ENCODE assay signal across 9 cellular contexts in the genomic region with DNA sequence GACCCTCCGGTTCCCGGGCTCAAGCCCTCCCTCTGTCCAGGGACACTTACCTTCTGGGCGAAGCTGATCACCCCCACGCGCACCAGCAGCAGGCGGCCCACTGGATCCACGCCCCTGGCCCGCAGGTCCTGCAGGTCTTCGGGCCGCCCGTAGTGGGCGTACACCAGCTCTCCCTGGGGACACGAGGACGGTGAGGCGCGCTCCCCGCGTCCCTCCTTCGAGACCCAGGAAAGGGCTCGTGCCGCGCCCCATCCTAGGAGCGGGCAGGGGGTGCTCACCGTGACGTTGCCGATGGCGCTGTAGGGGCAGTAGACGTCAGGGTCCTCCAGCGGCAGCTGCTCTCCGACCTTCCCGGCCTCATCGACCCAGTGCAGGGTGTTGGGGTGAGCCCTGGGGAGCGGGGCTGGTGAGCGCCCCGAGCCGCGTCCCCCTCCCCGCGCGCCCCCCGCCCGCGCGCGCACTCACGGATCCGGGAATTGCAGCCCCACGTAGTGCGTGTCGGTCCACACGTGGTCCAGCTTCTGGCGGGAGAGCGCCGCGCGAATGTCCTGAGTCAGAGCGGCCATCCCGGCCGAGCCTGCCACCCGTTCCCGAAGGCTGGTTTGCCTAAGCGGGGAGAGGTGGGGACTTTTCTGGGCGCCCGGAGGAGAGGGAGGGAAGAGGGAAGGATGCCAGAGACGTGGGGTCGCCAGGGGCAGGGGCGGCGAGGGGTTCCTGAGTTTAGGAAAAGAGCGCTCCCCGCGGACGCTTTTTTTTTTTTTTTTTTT. TPM values are rescaled to one million over a fixed set of nuclear protein-coding genes. Genes with fewer than 3 reads are reported as not detected.
DNase-seq lines count a peak whose midpoint lies in the region; ATAC-seq and TF ChIP-seq lines count a peak whose summit lies in the region.
"Had no signal": no experiment of that assay in that cellular context is flagged by ENCODE, and none has a peak within 500 bp of the region (broad histone marks: within the 10 kb centered on the region; RNA-seq: fewer than 3 reads in every experiment).

No MANE protein-coding gene starts in this region.

- TF ChIP-seq CTCF in progenitor cell of endocrine pancreas (IDR thresholded peaks at IDR 0.05; ENCODE audit: unreplicated experiment): peak; percentile 54

- no peaks in the 10 kb centered on the region for H3K36me3 Mint-ChIP-seq in progenitor cell of endocrine pancreas (ENCODE audit: insufficient read depth)

- no peaks in the 10 kb centered on the region for H3K9me3 Mint-ChIP-seq in progenitor cell of endocrine pancreas (ENCODE audit: low read depth)

- H3K4me3 Mint-ChIP-seq in progenitor cell of endocrine pancreas (ENCODE audit: low read depth): peak overlapping the region; percentile 63

- peaks cover 54% of the 10 kb centered on the region for H3K27me3 Mint-ChIP-seq in progenitor cell of endocrine pancreas

- peaks cover 1% of the 10 kb centered on the region for H3K4me1 Mint-ChIP-seq in progenitor cell of endocrine pancreas (ENCODE audit: low read depth)

- H3K27ac Mint-ChIP-seq in progenitor cell of endocrine pancreas: no peak overlapping the region

- peak; percentile 46 for ATAC-seq in GM21723 (IDR thresholded peaks at IDR 0.05; ENCODE audit: unreplicated experiment)
- ATAC-seq in GM18870 (IDR thresholded peaks at IDR 0.05; ENCODE audit: unreplicated experiment): no peak

- DNase-seq in COR-L47 (lab: John Stamatoyannopoulos, UW) (peak; percentile 56), NOMO-1 (lab: John Stamatoyannopoulos, UW; ENCODE audit: unreplicated experiment in 2 of 2) (peak; percentile 64 to 74), activated T-helper 1 cell treated with Interleukin-2 at 50 U/mL for 16 hours (ENCODE audit: low read depth) (peak; percentile 43), germinal center (ENCODE audit: low spot score) (peak; percentile 60), progenitor cell of endocrine pancreas (ENCODE audit: low spot score, unreplicated experiment) (peak; percentile 31), putamen (ENCODE audit: low spot score) (no peak)

RNA-seq across cellular contexts. Expression of gene TFR2, which starts 8.2 kb away (rescaled TPM):
- 0.62 and 0.93 TPM in 2 replicates for total RNA-seq in progenitor cell of endocrine pancreas

RNA-seq across cellular contexts. Expression of gene MOSPD3, which starts 20.8 kb away (rescaled TPM):
- total RNA-seq in progenitor cell of endocrine pancreas: 27.1 and 27.9 TPM in 2 replicates

RNA-seq across cellular contexts. Expression of gene ACTL6B, which starts 23.1 kb away (rescaled TPM):
- 4.1 and 4.2 TPM in 2 replicates for total RNA-seq in progenitor cell of endocrine pancreas
- total RNA-seq: T-helper 1 cell treated with Interleukin-12 subunit alpha and Interleukin-12 subunit beta and Interleukin-4 antibody, amounts not matched to agents 30 ng/mL and 1 ng/mL, for 36 hours had no signal

RNA-seq across cellular contexts. Expression of gene PCOLCE, which starts 31.0 kb away (rescaled TPM):
- total RNA-seq in progenitor cell of endocrine pancreas: 16.1 and 20.3 TPM in 2 replicates

RNA-seq across cellular contexts. Expression of gene GNB2, which starts 40.4 kb away (rescaled TPM):
- total RNA-seq in progenitor cell of endocrine pancreas: 160 and 167 TPM in 2 replicates
